1 cellular context compared by ENCODE assay signal in the genomic region with DNA sequence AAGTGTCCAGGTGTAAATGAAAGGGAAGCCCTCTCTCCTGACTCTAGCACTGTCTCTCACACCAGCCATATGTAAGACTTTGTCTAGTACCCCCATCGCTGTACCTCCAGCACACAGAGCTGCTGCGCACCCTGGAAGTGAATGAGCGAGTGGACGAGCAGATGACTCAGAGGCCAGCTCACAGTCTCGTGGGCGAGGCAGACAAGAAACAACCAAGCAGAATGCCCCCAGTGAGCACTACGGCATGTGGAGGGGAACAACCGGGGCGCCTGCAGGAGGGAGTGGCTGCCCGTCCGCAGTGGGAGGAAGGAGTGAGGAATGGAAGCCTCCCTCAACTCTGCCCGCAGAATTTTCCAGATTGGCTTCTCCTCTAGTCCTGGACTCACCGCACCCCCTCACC.
TF ChIP-seq lines count a peak whose summit lies in the region.

No MANE protein-coding gene starts in this region.

TF ChIP-seq in SK-N-SH, 30 proteins besides CTCF, POLR2A, EP300 and RAD21 (continued from another document):
- TF ChIP-seq REST (IDR thresholded peaks at IDR 0.05; ENCODE audit: low read depth, low read length): no peak
- no peak for TF ChIP-seq CHD2 (IDR thresholded peaks at IDR 0.05; ENCODE audit: low read length, partially characterized antibody)
- TF ChIP-seq, protein P1, sequence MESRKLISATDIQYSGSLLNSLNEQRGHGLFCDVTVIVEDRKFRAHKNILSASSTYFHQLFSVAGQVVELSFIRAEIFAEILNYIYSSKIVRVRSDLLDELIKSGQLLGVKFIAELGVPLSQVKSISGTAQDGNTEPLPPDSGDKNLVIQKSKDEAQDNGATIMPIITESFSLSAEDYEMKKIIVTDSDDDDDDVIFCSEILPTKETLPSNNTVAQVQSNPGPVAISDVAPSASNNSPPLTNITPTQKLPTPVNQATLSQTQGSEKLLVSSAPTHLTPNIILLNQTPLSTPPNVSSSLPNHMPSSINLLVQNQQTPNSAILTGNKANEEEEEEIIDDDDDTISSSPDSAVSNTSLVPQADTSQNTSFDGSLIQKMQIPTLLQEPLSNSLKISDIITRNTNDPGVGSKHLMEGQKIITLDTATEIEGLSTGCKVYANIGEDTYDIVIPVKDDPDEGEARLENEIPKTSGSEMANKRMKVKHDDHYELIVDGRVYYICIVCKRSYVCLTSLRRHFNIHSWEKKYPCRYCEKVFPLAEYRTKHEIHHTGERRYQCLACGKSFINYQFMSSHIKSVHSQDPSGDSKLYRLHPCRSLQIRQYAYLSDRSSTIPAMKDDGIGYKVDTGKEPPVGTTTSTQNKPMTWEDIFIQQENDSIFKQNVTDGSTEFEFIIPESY (IDR thresholded peaks at IDR 0.05; ENCODE audit: borderline replicate concordance, low read depth): no peak
- TF ChIP-seq RFX5 (IDR thresholded peaks at IDR 0.05; ENCODE audit: low read length): no peak
- no peak for TF ChIP-seq MXI1 (IDR thresholded peaks at IDR 0.05; ENCODE audit: low read depth, low read length)
- TF ChIP-seq TEAD4 (IDR thresholded peaks at IDR 0.05; ENCODE audit: borderline replicate concordance, insufficient read depth): no peak
- no peak for TF ChIP-seq RCOR1 (IDR thresholded peaks at IDR 0.05; ENCODE audit: low read length)
- TF ChIP-seq MAX (IDR thresholded peaks at IDR 0.05; ENCODE audit: low read depth): peak; percentile 93
- TF ChIP-seq JUND (IDR thresholded peaks at IDR 0.05): peak; percentile 81
- peak; percentile 29; the same call in 1 of the 2 replicates for TF ChIP-seq USF1 (IDR thresholded peaks at IDR 0.05; ENCODE audit: borderline replicate concordance, low read depth)
- TF ChIP-seq USF2 (IDR thresholded peaks at IDR 0.05; ENCODE audit: borderline replicate concordance, low read depth, low read length): no peak
- TF ChIP-seq GABPA (IDR thresholded peaks at IDR 0.05; ENCODE audit: low read depth): no peak
